27 cellular contexts compared by ENCODE assay signal in the genomic region with DNA sequence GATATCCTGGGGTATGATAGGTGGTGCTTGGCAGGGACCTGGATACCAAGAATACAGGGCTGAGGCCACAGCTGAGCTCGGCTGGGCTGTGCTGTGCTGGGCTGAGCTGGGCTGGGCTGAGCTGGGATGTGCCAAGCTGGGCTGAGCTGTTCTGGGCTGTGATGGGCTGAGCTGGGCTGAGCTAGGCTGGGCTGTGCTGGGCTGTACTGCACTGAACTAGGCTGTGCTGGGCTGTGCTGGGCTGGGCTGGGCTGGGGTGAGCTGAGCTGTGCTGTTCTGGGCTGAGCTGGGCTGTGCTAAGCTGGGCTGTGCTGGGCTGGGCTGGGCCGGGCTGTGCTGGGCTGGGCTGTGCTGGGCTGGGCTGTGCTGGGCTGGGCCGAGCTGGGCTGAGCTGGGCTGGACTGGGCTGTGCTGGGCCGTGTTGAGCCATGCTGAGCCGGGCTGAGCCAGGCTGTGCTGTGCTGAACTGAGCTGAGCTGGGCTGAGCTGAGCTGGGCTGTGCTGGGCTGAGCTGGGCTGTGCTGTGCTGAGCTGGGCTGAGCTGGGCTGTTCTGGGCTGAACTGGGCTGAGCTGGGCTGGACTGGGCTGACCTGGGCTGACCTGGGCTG.
DNase-seq lines count a peak whose midpoint lies in the region; ATAC-seq, FAIRE-seq and TF ChIP-seq lines count a peak whose summit lies in the region.
"Had no signal": no experiment of that assay in that cellular context is flagged by ENCODE, and none has a peak within 500 bp of the region (broad histone marks: within the 10 kb centered on the region; RNA-seq: fewer than 3 reads in every experiment).

No MANE protein-coding gene starts in this region.

- no CpG with 5 or more reads among the region's 5 CpGs for WGBS in A549 (ENCODE audit: missing lambda C conversion rate)
- WGBS in trophoblast cell (ENCODE audit: extremely low coverage, insufficient coverage, insufficient read length) = no CpG with 5 or more reads among the region's 5 CpGs

- no peak overlapping the region for H3K4me2 ChIP-seq in A549
- no peak overlapping the region for H3K4me2 ChIP-seq in HCT116 (ENCODE audit: low read length)
- no peak overlapping the region for H3K4me2 ChIP-seq in trophoblast cell (ENCODE audit: low read length)

- TF ChIP-seq CTCF in A549 (IDR thresholded peaks at IDR 0.05) = no peak
- TF ChIP-seq CTCF in HCT116 (IDR thresholded peaks at IDR 0.05 in 2 of 3, conservative IDR thresholded peaks at IDR 0.05 in 1 of 3; ENCODE audit: borderline replicate concordance in 1 of 3, insufficient read depth in 1 of 3, low read depth in 2 of 3, low read length in 2 of 3) = no peak
- TF ChIP-seq CTCF in coronary artery (IDR thresholded peaks at IDR 0.05) = no peak

- TF ChIP-seq RAD21 in A549 (conservative IDR thresholded peaks at IDR 0.05 in 1 of 2, IDR thresholded peaks at IDR 0.05 in 1 of 2) (no peak), HCT116 (IDR thresholded peaks at IDR 0.05; ENCODE audit: low read depth) (no peak)

- H3K18ac ChIP-seq in trophoblast cell (ENCODE audit: low read length) = no peak overlapping the region

- TF ChIP-seq EP300 in A549 (IDR thresholded peaks at IDR 0.05) = no peak

- H4K20me1 ChIP-seq in HCT116 (ENCODE audit: insufficient read depth) = no peaks in the 10 kb centered on the region

- no peak for FAIRE-seq in A549 (lab: Jason Lieb, UNC)
- FAIRE-seq: endometrium, GM18507 had no signal

- H3K14ac ChIP-seq in trophoblast cell (ENCODE audit: low read length) = no peak overlapping the region

- no peak overlapping the region for H4K91ac ChIP-seq in trophoblast cell (ENCODE audit: low read depth, low read length)

- H2BK12ac ChIP-seq in trophoblast cell (ENCODE audit: low read length) = no peak overlapping the region

- H3K4me1 ChIP-seq in A549 = no peaks in the 10 kb centered on the region
- H3K4me1 ChIP-seq in HCT116 (ENCODE audit: control insufficient read depth in 1 of 2, insufficient read depth in 2 of 2, low read length in 2 of 2) = no peaks in the 10 kb centered on the region
- H3K4me1 ChIP-seq in trophoblast cell (ENCODE audit: control insufficient read depth in 1 of 2, insufficient read depth in 2 of 2, low read length in 2 of 2) = no peaks in the 10 kb centered on the region
- H3K4me1 ChIP-seq: esophagus squamous epithelium had no signal

- H3K79me2 ChIP-seq in HCT116 (ENCODE audit: insufficient read depth, low read length) = no peaks in the 10 kb centered on the region
- no peaks in the 10 kb centered on the region for H3K79me2 ChIP-seq in trophoblast cell (ENCODE audit: control insufficient read depth, insufficient read depth, low read length, poor library complexity)

- RAD21 ChIA-PET in HCT116 (lab: Charles Lee; ENCODE audit: low non-redundant PET in 1 of 2, low total read pairs in 2 of 2, uncharacterized antibody in 2 of 2, unreplicated experiment in 2 of 2) = no interaction called here

- no peak overlapping the region for H3K27ac ChIP-seq in A549
- no peak overlapping the region for H3K27ac ChIP-seq in HCT116 (ENCODE audit: low read depth, low read length)
- H3K27ac ChIP-seq in coronary artery = peak overlapping the region; percentile 88 to 92
- no peak overlapping the region for H3K27ac ChIP-seq in trophoblast cell (ENCODE audit: low read depth, low read length)
- H3K27ac ChIP-seq: esophagus squamous epithelium, stomach, thyroid gland had no signal

- TF ChIP-seq POLR2A in A549 (IDR thresholded peaks at IDR 0.05; ENCODE audit: low read length) (no peak), HCT116 (IDR thresholded peaks at IDR 0.05; ENCODE audit: borderline replicate concordance, extremely low read depth, insufficient read depth, insufficient read length) (no peak)

- no peaks in the 10 kb centered on the region for H3K36me3 ChIP-seq in HCT116 (ENCODE audit: control insufficient read depth in 1 of 2, insufficient read depth in 2 of 2, low read length in 2 of 2)
- H3K36me3 ChIP-seq in trophoblast cell (ENCODE audit: control insufficient read depth in 1 of 2, insufficient read depth in 2 of 2, low read length in 2 of 2) = no peaks in the 10 kb centered on the region
- H3K36me3 ChIP-seq: esophagus squamous epithelium, stomach, thyroid gland had no signal

- H3K9me2 ChIP-seq in HCT116 (ENCODE audit: insufficient read depth) = no peaks in the 10 kb centered on the region

- H2BK120ac ChIP-seq in trophoblast cell (ENCODE audit: insufficient read depth, low read length, poor library complexity) = no peak overlapping the region

- H4K8ac ChIP-seq in trophoblast cell (ENCODE audit: low read depth, low read length) = no peak overlapping the region

- H4K12ac ChIP-seq in trophoblast cell (ENCODE audit: low read depth, low read length) = no peak overlapping the region

- no peaks in the 10 kb centered on the region for H3K27me3 ChIP-seq in HCT116 (ENCODE audit: insufficient read depth, low read length)
- H3K27me3 ChIP-seq in trophoblast cell (ENCODE audit: insufficient read depth, low read length) = no peaks in the 10 kb centered on the region
- H3K27me3 ChIP-seq: thyroid gland had no signal

- no peak overlapping the region for H3K4ac ChIP-seq in trophoblast cell (ENCODE audit: low read depth, low read length)

- no peak overlapping the region for H3K9ac ChIP-seq in HCT116 (ENCODE audit: low read length)
- no peak overlapping the region for H3K9ac ChIP-seq in trophoblast cell (ENCODE audit: low read length)

- H3K23ac ChIP-seq in trophoblast cell (ENCODE audit: low read length) = no peak overlapping the region

- intact Hi-C loops in HCT116 (cut with micrococcal nuclease) = no loop called here

- CTCF ChIA-PET in A549 (lab: Yijun Ruan, JAX) (interaction anchor here (0.6 kb wide), 1 partner anchor 55 kb away, joined by 3 read pairs; no protein-coding TSS in a partner anchor), HCT116 (lab: Charles Lee) (no interaction called here)

- DNase-seq in A549 (ENCODE audit: low read depth in 1 of 2, low spot score in 1 of 2) = no peak
- DNase-seq in HCT116 (ENCODE audit: low read depth, low spot score) = no peak
- no peak for DNase-seq in coronary artery (ENCODE audit: low spot score)
- DNase-seq in trophoblast cell = no peak
- no peak for DNase-seq in iPS-NIHi7 (ENCODE audit: extremely low spot score)
- DNase-seq: activated naive CD4-positive, alpha-beta T cell; activated naive CD8-positive, alpha-beta T cell treated with anti-CD3 and anti-CD28 coated beads, Interleukin-2, amount 50 U/mL, for 24 hours; activated T-cell treated with anti-CD3 and anti-CD28 coated beads, Interleukin-2, amount 50 U/mL, for 24 hours; DMS 273 treated with DMSO at 0.1 percent for 48 hours; EL; esophagus squamous epithelium; foreskin melanocyte; GOT3; Kasumi-1; mammary epithelial cell; NCI-H1417; NCI-H2029; NCI-H524 treated with DMSO at 0.1 percent for 48 hours; OCI-M1; SHP77; stimulated activated CD4-positive, alpha-beta T cell treated with anti-CD3 and anti-CD28 coated beads, Interleukin-1b, Interleukin-23, amount 100 ng/mL, for 48 hours; stomach had no signal

- no peak overlapping the region for H3K4me3 ChIP-seq in A549
- no peak overlapping the region for H3K4me3 ChIP-seq in HCT116 (replicated peaks in 1 of 2; ENCODE audit: low read depth in 1 of 2, low read length in 2 of 2)
- H3K4me3 ChIP-seq in coronary artery = no peak overlapping the region
- peak overlapping the region; percentile 46 for H3K4me3 ChIP-seq in trophoblast cell (ENCODE audit: low read depth, low read length)
- H3K4me3 ChIP-seq: esophagus squamous epithelium, stomach, thyroid gland had no signal

- H3K9me3 ChIP-seq in A549 = no peaks in the 10 kb centered on the region
- H3K9me3 ChIP-seq in HCT116 (ENCODE audit: control insufficient read depth in 1 of 2, insufficient read depth in 1 of 2, low read depth in 1 of 2, low read length in 2 of 2) = no peaks in the 10 kb centered on the region
- H3K9me3 ChIP-seq in trophoblast cell (ENCODE audit: insufficient read depth, low read depth, low read length) = peaks cover 43% of the 10 kb centered on the region
- H3K9me3 ChIP-seq: esophagus squamous epithelium, thyroid gland had no signal

- BruUV-seq in HCT116 (replicated peaks; lab: Mats Ljungman, UMichigan) = no TSS peak

- no peaks in the 10 kb centered on the region for H3K79me1 ChIP-seq in trophoblast cell (ENCODE audit: low read length)

- no peak overlapping the region for H2AFZ ChIP-seq in HCT116 (ENCODE audit: low read depth, low read length, poor library complexity, severe bottlenecking)
- no peak overlapping the region for H2AFZ ChIP-seq in trophoblast cell (ENCODE audit: insufficient read depth, low read length, poor library complexity)

- ATAC-seq in A549 (peak; percentile 27 to 36; a peak in 4 of 6 replicates), HCT116 (peak; percentile 16; the same call in 1 of the 2 replicates), HG02981 (IDR thresholded peaks at IDR 0.05; ENCODE audit: unreplicated experiment) (no peak), GM19455 (IDR thresholded peaks at IDR 0.05; ENCODE audit: unreplicated experiment) (no peak)
- ATAC-seq: activated naive CD8-positive, alpha-beta T cell treated with anti-CD3 and anti-CD28 coated beads, Interleukin-2, amount 50 U/mL, for 24 hours had no signal

- H2AK5ac ChIP-seq in trophoblast cell (ENCODE audit: low read length) = no peak overlapping the region

- POLR2A ChIA-PET in A549 (lab: Yijun Ruan, JAX) = no interaction called here
- POLR2A ChIA-PET in HCT116 (lab: Charles Lee) = no interaction called here

- H2BK5ac ChIP-seq in trophoblast cell (ENCODE audit: low read depth, low read length, poor library complexity) = no peak overlapping the region

TF ChIP-seq in A549, 52 proteins besides CTCF, POLR2A, EP300 and RAD21 (continues in another document):
- TF ChIP-seq ZFP36 (IDR thresholded peaks at IDR 0.05; ENCODE audit: borderline replicate concordance, partially characterized antibody) = no peak
- TF ChIP-seq HOXA7 (CRISPR knock-in tag; IDR thresholded peaks at IDR 0.05) = no peak

TF ChIP-seq in HCT116, 20 proteins besides CTCF, POLR2A, EP300 and RAD21:
- TF ChIP-seq ZFX (IDR thresholded peaks at IDR 0.05) (no peak), EZH2phosphoT487 (IDR thresholded peaks at IDR 0.05; ENCODE audit: borderline replicate concordance) (no peak), EGR1 (IDR thresholded peaks at IDR 0.05; ENCODE audit: low read depth) (no peak), SRF (IDR thresholded peaks at IDR 0.05; ENCODE audit: low read depth) (no peak), YY1 (IDR thresholded peaks at IDR 0.05; ENCODE audit: extremely low read depth, insufficient replicate concordance, low read depth, low read length) (no peak)
- TF ChIP-seq, protein P1, sequence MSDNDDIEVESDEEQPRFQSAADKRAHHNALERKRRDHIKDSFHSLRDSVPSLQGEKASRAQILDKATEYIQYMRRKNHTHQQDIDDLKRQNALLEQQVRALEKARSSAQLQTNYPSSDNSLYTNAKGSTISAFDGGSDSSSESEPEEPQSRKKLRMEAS (IDR thresholded peaks at IDR 0.05) = no peak
TF ChIP-seq in HCT116: peak in this region for 0.

Comparison
In these comparisons a context has a peak if more than half of its experiments do, and no peak if none do; other contexts are left out.
1. ATAC-seq: peak in A549 (2 of 2) and HCT116 (single experiment); none in HG02981 (single experiment) and GM19455 (single experiment).
2. H3K27ac ChIP-seq: peak in coronary artery (2 of 2); none in A549 (0 of 2), HCT116 (single experiment) and trophoblast cell (single experiment).